In the genomic region with DNA sequence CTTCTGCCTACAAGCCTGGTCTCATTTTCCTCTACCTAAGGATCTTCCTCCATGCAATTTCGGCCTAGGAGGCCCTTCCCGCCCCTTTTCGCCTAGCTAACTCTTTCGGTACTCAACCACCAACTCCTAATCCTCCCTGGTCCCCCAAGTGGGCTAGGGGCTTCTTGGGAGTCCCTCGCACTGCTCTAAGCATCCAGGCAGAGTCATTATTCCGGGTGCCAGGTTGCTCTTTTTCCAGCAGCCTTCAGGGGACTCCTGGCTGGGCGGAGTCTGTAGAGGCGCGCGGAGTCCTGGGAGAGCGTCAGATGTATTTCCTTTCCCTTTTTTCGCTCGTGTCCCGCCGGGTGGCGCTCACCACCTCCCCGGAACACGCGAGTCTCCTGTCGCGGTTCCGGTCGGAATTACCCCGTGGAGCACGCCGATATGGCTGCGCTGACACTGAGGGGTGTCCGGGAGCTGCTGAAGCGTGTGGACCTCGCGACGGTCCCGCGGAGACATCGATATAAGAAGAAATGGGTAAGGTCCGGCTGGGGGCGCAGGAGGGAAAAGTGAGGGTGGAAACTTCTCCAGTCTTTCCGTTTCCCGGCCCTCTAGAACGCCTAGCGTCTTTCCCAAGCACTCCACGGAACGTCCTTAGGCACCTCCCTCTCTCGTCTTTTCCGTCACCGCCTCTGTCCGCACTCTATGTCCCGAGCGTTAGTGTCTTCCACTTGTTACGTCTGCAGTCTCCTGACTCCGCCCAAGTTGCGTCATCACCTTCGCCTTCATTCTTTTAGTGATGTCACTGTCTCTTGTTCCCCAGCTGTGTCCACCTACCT, we compare ENCODE assay signal across 1 cellular context.
A peak's percentile ranks its signal among the peaks of the same experiment; 100 is the strongest.
TF ChIP-seq lines count a peak whose summit lies in the region.

Gene NSUN4 (plus strand): TSS at position 404 of the 818 bp plus-strand sequence. CDS start 20 bp downstream, at position 424.

TF ChIP-seq in H1, 55 proteins besides CTCF, POLR2A, EP300 and RAD21 (continues in another document):
- TF ChIP-seq KDM5A (IDR thresholded peaks at IDR 0.05; ENCODE audit: low read length) (peak; percentile 67; the same call in 1 of the 2 replicates), YY1 (IDR thresholded peaks at IDR 0.05; ENCODE audit: low read depth, low read length) (peak; percentile 86; the same call in 1 of the 2 replicates), BRCA1 (IDR thresholded peaks at IDR 0.05; ENCODE audit: low read depth, low read length) (no peak), EGR1 (IDR thresholded peaks at IDR 0.05; ENCODE audit: borderline replicate concordance, low read depth, low read length) (0 out of 2 replicates have a peak, but pooled peaks have one; percentile 12), JUN (IDR thresholded peaks at IDR 0.05; ENCODE audit: low read depth, low read length) (no peak), CEBPB (IDR thresholded peaks at IDR 0.05; ENCODE audit: low read depth, low read length) (peak; percentile 94), POLR2AphosphoS5 (IDR thresholded peaks at IDR 0.05; ENCODE audit: low read depth, low read length) (peak; percentile 48; the same call in 1 of the 2 replicates), PHF8 (conservative IDR thresholded peaks at IDR 0.05; ENCODE audit: low read depth, low read length) (peak; percentile 76), CREB1 (IDR thresholded peaks at IDR 0.05) (peak; percentile 97), SP4 (IDR thresholded peaks at IDR 0.05; ENCODE audit: low read length) (peak; percentile 84), SRF (IDR thresholded peaks at IDR 0.05; ENCODE audit: low read depth, low read length) (no peak), TAF1 (IDR thresholded peaks at IDR 0.05; ENCODE audit: low read depth, low read length) (peak; percentile 92), CHD2 (IDR thresholded peaks at IDR 0.05; ENCODE audit: low read length) (peak; percentile 38; the same call in 1 of the 2 replicates), HDAC2 (IDR thresholded peaks at IDR 0.05; ENCODE audit: borderline replicate concordance in 1 of 2, low read depth in 2 of 2, low read length in 2 of 2) (peak; percentile 90 to 95; a peak in 3 of 4 replicates), NANOG (IDR thresholded peaks at IDR 0.05; ENCODE audit: insufficient read depth, low read depth, low read length, poor library complexity, severe bottlenecking) (no peak), GTF2F1 (IDR thresholded peaks at IDR 0.05; ENCODE audit: borderline replicate concordance, low read depth, low read length) (no peak), SIRT6 (IDR thresholded peaks at IDR 0.05; ENCODE audit: low read length) (no peak), MAFK (IDR thresholded peaks at IDR 0.05; ENCODE audit: low read depth, low read length) (no peak), TAF7 (optimal IDR thresholded peaks at IDR 0.05; ENCODE audit: borderline replicate concordance, low read depth, low read length) (peak; percentile 88), SAP30 (IDR thresholded peaks at IDR 0.05; ENCODE audit: insufficient read depth, insufficient replicate concordance, low read length) (peak; percentile 71), TEAD4 (IDR thresholded peaks at IDR 0.05; ENCODE audit: low read depth, low read length) (no peak), JUND (IDR thresholded peaks at IDR 0.05; ENCODE audit: low read length) (peak; percentile 75; the same call in 1 of the 2 replicates), SP2 (IDR thresholded peaks at IDR 0.05; ENCODE audit: low read length) (no peak), SUZ12 (IDR thresholded peaks at IDR 0.05; ENCODE audit: low read length) (no peak; the same call in 1 of the 2 replicates), HDAC6 (IDR thresholded peaks at IDR 0.05; ENCODE audit: low read depth, low read length) (no peak), CTBP2 (IDR thresholded peaks at IDR 0.05; ENCODE audit: borderline replicate concordance, insufficient read depth, insufficient read length, low read length) (no peak), RXRA (IDR thresholded peaks at IDR 0.05; ENCODE audit: insufficient read depth, low read depth, low read length) (no peak), TBP (IDR thresholded peaks at IDR 0.05; ENCODE audit: low read depth, low read length) (peak; percentile 86; the same call in 1 of the 2 replicates), EZH2 (IDR thresholded peaks at IDR 0.05; ENCODE audit: low read depth, low read length, severe bottlenecking) (no peak), NRF1 (IDR thresholded peaks at IDR 0.05; ENCODE audit: low read depth, low read length) (no peak), ASH2L (IDR thresholded peaks at IDR 0.05; ENCODE audit: low read length) (peak; percentile 63), TCF12 (IDR thresholded peaks at IDR 0.05; ENCODE audit: low read depth, low read length) (no peak), RNF2 (IDR thresholded peaks at IDR 0.05; ENCODE audit: borderline replicate concordance, low read depth, low read length, missing control alignments, poor library complexity, severe bottlenecking) (no peak), BACH1 (IDR thresholded peaks at IDR 0.05; ENCODE audit: low read length) (peak; percentile 85), GABPA (IDR thresholded peaks at IDR 0.05; ENCODE audit: borderline replicate concordance, insufficient read depth, low read length) (0 out of 2 replicates have a peak, but pooled peaks have one; percentile 19), ZNF274 (IDR thresholded peaks at IDR 0.05; ENCODE audit: borderline replicate concordance, extremely low read depth, low read length) (no peak), BCL11A (IDR thresholded peaks at IDR 0.05; ENCODE audit: low read depth in 2 of 2, low read length in 2 of 2) (no peak), SIX5 (IDR thresholded peaks at IDR 0.05; ENCODE audit: low read depth, low read length) (no peak), POU5F1 (IDR thresholded peaks at IDR 0.05; ENCODE audit: low read depth, low read length) (no peak), CBX5 (IDR thresholded peaks at IDR 0.05; ENCODE audit: low read depth, low read length) (no peak), CHD1 (IDR thresholded peaks at IDR 0.05; ENCODE audit: low read depth, low read length) (no peak), SP1 (IDR thresholded peaks at IDR 0.05; ENCODE audit: low read depth, low read length) (peak; percentile 58; the same call in 1 of the 2 replicates), FOSL1 (IDR thresholded peaks at IDR 0.05; ENCODE audit: insufficient read depth, low read depth, low read length) (no peak), KDM4A (IDR thresholded peaks at IDR 0.05; ENCODE audit: low read depth, low read length, severe bottlenecking) (peak; percentile 65), SIN3A (conservative IDR thresholded peaks at IDR 0.05 in 1 of 2, IDR thresholded peaks at IDR 0.05 in 1 of 2; ENCODE audit: low read depth in 1 of 2, low read length in 2 of 2) (peak; percentile 6 to 88; a peak in 3 of 4 replicates), KDM1A (IDR thresholded peaks at IDR 0.05; ENCODE audit: borderline replicate concordance, low read length) (no peak), CBX8 (IDR thresholded peaks at IDR 0.05; ENCODE audit: borderline replicate concordance, low read depth, low read length) (no peak), RBBP5 (IDR thresholded peaks at IDR 0.05; ENCODE audit: borderline replicate concordance, low read depth, low read length) (0 out of 2 replicates have a peak, but pooled peaks have one; percentile 61)
- TF ChIP-seq, protein P1, sequence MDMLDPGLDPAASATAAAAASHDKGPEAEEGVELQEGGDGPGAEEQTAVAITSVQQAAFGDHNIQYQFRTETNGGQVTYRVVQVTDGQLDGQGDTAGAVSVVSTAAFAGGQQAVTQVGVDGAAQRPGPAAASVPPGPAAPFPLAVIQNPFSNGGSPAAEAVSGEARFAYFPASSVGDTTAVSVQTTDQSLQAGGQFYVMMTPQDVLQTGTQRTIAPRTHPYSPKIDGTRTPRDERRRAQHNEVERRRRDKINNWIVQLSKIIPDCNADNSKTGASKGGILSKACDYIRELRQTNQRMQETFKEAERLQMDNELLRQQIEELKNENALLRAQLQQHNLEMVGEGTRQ (IDR thresholded peaks at IDR 0.05; ENCODE audit: low read length), result no peak
- TF ChIP-seq, protein P2, sequence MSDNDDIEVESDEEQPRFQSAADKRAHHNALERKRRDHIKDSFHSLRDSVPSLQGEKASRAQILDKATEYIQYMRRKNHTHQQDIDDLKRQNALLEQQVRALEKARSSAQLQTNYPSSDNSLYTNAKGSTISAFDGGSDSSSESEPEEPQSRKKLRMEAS (IDR thresholded peaks at IDR 0.05), result peak; percentile 75
- TF ChIP-seq, protein P3, sequence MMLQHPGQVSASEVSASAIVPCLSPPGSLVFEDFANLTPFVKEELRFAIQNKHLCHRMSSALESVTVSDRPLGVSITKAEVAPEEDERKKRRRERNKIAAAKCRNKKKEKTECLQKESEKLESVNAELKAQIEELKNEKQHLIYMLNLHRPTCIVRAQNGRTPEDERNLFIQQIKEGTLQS (IDR thresholded peaks at IDR 0.05; ENCODE audit: insufficient read depth, low read depth, low read length), result peak; percentile 6; the same call in 1 of the 2 replicates
- TF ChIP-seq, protein P4, sequence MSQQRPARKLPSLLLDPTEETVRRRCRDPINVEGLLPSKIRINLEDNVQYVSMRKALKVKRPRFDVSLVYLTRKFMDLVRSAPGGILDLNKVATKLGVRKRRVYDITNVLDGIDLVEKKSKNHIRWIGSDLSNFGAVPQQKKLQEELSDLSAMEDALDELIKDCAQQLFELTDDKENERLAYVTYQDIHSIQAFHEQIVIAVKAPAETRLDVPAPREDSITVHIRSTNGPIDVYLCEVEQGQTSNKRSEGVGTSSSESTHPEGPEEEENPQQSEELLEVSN (IDR thresholded peaks at IDR 0.05), result no peak
- TF ChIP-seq, protein P5, sequence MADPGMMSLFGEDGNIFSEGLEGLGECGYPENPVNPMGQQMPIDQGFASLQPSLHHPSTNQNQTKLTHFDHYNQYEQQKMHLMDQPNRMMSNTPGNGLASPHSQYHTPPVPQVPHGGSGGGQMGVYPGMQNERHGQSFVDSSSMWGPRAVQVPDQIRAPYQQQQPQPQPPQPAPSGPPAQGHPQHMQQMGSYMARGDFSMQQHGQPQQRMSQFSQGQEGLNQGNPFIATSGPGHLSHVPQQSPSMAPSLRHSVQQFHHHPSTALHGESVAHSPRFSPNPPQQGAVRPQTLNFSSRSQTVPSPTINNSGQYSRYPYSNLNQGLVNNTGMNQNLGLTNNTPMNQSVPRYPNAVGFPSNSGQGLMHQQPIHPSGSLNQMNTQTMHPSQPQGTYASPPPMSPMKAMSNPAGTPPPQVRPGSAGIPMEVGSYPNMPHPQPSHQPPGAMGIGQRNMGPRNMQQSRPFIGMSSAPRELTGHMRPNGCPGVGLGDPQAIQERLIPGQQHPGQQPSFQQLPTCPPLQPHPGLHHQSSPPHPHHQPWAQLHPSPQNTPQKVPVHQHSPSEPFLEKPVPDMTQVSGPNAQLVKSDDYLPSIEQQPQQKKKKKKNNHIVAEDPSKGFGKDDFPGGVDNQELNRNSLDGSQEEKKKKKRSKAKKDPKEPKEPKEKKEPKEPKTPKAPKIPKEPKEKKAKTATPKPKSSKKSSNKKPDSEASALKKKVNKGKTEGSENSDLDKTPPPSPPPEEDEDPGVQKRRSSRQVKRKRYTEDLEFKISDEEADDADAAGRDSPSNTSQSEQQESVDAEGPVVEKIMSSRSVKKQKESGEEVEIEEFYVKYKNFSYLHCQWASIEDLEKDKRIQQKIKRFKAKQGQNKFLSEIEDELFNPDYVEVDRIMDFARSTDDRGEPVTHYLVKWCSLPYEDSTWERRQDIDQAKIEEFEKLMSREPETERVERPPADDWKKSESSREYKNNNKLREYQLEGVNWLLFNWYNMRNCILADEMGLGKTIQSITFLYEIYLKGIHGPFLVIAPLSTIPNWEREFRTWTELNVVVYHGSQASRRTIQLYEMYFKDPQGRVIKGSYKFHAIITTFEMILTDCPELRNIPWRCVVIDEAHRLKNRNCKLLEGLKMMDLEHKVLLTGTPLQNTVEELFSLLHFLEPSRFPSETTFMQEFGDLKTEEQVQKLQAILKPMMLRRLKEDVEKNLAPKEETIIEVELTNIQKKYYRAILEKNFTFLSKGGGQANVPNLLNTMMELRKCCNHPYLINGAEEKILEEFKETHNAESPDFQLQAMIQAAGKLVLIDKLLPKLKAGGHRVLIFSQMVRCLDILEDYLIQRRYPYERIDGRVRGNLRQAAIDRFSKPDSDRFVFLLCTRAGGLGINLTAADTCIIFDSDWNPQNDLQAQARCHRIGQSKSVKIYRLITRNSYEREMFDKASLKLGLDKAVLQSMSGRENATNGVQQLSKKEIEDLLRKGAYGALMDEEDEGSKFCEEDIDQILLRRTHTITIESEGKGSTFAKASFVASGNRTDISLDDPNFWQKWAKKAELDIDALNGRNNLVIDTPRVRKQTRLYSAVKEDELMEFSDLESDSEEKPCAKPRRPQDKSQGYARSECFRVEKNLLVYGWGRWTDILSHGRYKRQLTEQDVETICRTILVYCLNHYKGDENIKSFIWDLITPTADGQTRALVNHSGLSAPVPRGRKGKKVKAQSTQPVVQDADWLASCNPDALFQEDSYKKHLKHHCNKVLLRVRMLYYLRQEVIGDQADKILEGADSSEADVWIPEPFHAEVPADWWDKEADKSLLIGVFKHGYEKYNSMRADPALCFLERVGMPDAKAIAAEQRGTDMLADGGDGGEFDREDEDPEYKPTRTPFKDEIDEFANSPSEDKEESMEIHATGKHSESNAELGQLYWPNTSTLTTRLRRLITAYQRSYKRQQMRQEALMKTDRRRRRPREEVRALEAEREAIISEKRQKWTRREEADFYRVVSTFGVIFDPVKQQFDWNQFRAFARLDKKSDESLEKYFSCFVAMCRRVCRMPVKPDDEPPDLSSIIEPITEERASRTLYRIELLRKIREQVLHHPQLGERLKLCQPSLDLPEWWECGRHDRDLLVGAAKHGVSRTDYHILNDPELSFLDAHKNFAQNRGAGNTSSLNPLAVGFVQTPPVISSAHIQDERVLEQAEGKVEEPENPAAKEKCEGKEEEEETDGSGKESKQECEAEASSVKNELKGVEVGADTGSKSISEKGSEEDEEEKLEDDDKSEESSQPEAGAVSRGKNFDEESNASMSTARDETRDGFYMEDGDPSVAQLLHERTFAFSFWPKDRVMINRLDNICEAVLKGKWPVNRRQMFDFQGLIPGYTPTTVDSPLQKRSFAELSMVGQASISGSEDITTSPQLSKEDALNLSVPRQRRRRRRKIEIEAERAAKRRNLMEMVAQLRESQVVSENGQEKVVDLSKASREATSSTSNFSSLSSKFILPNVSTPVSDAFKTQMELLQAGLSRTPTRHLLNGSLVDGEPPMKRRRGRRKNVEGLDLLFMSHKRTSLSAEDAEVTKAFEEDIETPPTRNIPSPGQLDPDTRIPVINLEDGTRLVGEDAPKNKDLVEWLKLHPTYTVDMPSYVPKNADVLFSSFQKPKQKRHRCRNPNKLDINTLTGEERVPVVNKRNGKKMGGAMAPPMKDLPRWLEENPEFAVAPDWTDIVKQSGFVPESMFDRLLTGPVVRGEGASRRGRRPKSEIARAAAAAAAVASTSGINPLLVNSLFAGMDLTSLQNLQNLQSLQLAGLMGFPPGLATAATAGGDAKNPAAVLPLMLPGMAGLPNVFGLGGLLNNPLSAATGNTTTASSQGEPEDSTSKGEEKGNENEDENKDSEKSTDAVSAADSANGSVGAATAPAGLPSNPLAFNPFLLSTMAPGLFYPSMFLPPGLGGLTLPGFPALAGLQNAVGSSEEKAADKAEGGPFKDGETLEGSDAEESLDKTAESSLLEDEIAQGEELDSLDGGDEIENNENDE (IDR thresholded peaks at IDR 0.05; ENCODE audit: insufficient replicate concordance, low read length), result no peak
